In genomic region chr7:151861881-151862280, GRCh38 we compare ENCODE assay signal across 23 cellular contexts. TPM values are rescaled to one million over a fixed set of nuclear protein-coding genes. Genes with fewer than 3 reads are reported as not detected.
DNase-seq lines count a peak whose midpoint lies in the region; ATAC-seq and TF ChIP-seq lines count a peak whose summit lies in the region.
"Had no signal": no experiment of that assay in that cellular context is flagged by ENCODE, and none has a peak within 500 bp of the region (broad histone marks: within the 10 kb centered on the region; RNA-seq: fewer than 3 reads in every experiment).

No MANE protein-coding gene starts in this region.

- H3K27ac ChIP-seq in left ventricle myocardium inferior (replicated peaks) (no peak overlapping the region), neuronal stem cell (replicated peaks; ENCODE audit: low read length) (no peak overlapping the region), spleen (no peak overlapping the region)
- H3K27ac ChIP-seq: 22Rv1; BLaER1 treated with 17β-estradiol and CSF1 and Interleukin-3, amounts not matched to agents 10 nM and 100 nM; GM23248 had no signal

- no peak overlapping the region for H2BK12ac ChIP-seq in neuronal stem cell (ENCODE audit: low read length)

- H3K14ac ChIP-seq in neuronal stem cell (ENCODE audit: low read length): no peak overlapping the region

- no peak for TF ChIP-seq POLR2A in spleen (IDR thresholded peaks at IDR 0.05)

- no peak overlapping the region for H2AFZ ChIP-seq in neuronal stem cell (ENCODE audit: low read length)
- H2AFZ ChIP-seq: GM23248 had no signal

- no peak overlapping the region for H3K4me3 Mint-ChIP-seq in chondrocyte (ENCODE audit: unreplicated experiment)
- H3K4me3 Mint-ChIP-seq: CD14-positive monocyte; CD4-positive, alpha-beta T cell; CD8-positive, alpha-beta memory T cell; H9 had no signal

- H3K18ac ChIP-seq in neuronal stem cell (ENCODE audit: low read length): no peak overlapping the region

- H2BK5ac ChIP-seq in neuronal stem cell (ENCODE audit: low read length): no peak overlapping the region

- no peak overlapping the region for H3K4me2 ChIP-seq in neuronal stem cell (ENCODE audit: insufficient read depth, low read length, poor library complexity, severe bottlenecking)

- no peak for ATAC-seq in Right ventricle myocardium inferior
- ATAC-seq: GM12878, HCT116 had no signal

- intact Hi-C loops in Right ventricle myocardium inferior (cut with DNase I): no loop called here
- intact Hi-C loops in left ventricle myocardium inferior (cut with micrococcal nuclease): no loop called here
- intact Hi-C loops in spleen (cut with DNase I; ENCODE audit: low total_unique reads): no loop called here

- H3K23ac ChIP-seq in neuronal stem cell (ENCODE audit: low read depth, low read length, poor library complexity): no peak overlapping the region

- no peaks in the 10 kb centered on the region for H3K9me3 Mint-ChIP-seq in chondrocyte (ENCODE audit: low read depth)
- H3K9me3 Mint-ChIP-seq: CD14-positive monocyte; CD4-positive, alpha-beta T cell; CD8-positive, alpha-beta memory T cell; H9 had no signal

- H2BK120ac ChIP-seq in neuronal stem cell (ENCODE audit: low read depth, low read length): no peak overlapping the region

- no peak overlapping the region for H4K8ac ChIP-seq in neuronal stem cell (ENCODE audit: low read depth, low read length)

- H3K27me3 ChIP-seq in left ventricle myocardium inferior (ENCODE audit: low read depth): no peaks in the 10 kb centered on the region
- peaks cover 0 to 26% (median 0%) of the 10 kb centered on the region in 3 experiments for H3K27me3 ChIP-seq in neuronal stem cell (ENCODE audit: control insufficient read depth in 3 of 3, insufficient read depth in 3 of 3, low read depth in 1 of 3, low read length in 3 of 3)
- no peaks in the 10 kb centered on the region for H3K27me3 ChIP-seq in spleen (replicated peaks in 1 of 7)
- H3K27me3 ChIP-seq in H7 (ENCODE audit: control insufficient read depth, insufficient read depth, low read length): no peaks in the 10 kb centered on the region
- H3K27me3 ChIP-seq: BE2C; BLaER1 treated with 17β-estradiol and CSF1 and Interleukin-3, amounts not matched to agents 10 nM and 100 nM had no signal

- peak; percentile 27 for DNase-seq in Right ventricle myocardium inferior (ENCODE audit: missing footprints)
- no peak for DNase-seq in left ventricle myocardium inferior
- peak; percentile 79 for DNase-seq in chondrocyte (ENCODE audit: low spot score)
- DNase-seq in neuronal stem cell (ENCODE audit: low spot score): no peak
- peak; percentile 66 for DNase-seq in spleen
- no peak for DNase-seq in ACHN
- DNase-seq in SKM-1 treated with dmso at 0.1 percent for 144 hours (lab: John Stamatoyannopoulos, UW; ENCODE audit: unreplicated experiment): no peak
- DNase-seq in H7: no peak
- DNase-seq: AML-193; BE2C; CD4-positive, alpha-beta T cell; DMS 273 treated with DMSO at 0.1 percent for 48 hours; DMS79; EL; GDM1; GM23248; H9 had no signal

- H3K36me3 ChIP-seq in left ventricle myocardium inferior (no peaks in the 10 kb centered on the region), neuronal stem cell (replicated peaks in 1 of 2; ENCODE audit: control insufficient read depth in 2 of 2, insufficient read depth in 2 of 2, low read length in 2 of 2) (no peaks in the 10 kb centered on the region), spleen (peaks cover 0 to 16% (median 0%) of the 10 kb centered on the region in 6 donors), H7 (replicated peaks; ENCODE audit: control insufficient read depth, insufficient read depth, low read length) (no peaks in the 10 kb centered on the region)
- H3K36me3 ChIP-seq: BE2C had no signal

- TF ChIP-seq CTCF in left ventricle myocardium inferior (IDR thresholded peaks at IDR 0.05; ENCODE audit: borderline replicate concordance): no peak
- TF ChIP-seq CTCF in chondrocyte (IDR thresholded peaks at IDR 0.05): no peak
- no peak for TF ChIP-seq CTCF in spleen (IDR thresholded peaks at IDR 0.05 in 8 of 11, conservative IDR thresholded peaks at IDR 0.05 in 3 of 11)

- H3K36me3 Mint-ChIP-seq in chondrocyte (ENCODE audit: low read depth): no peaks in the 10 kb centered on the region

- in situ Hi-C loops in ACHN (cut with HindIII; ENCODE audit: low pct_ligation_motif_present, low pct_unique_long_range_greater_than_20kb, low sequenced_read_pairs): no loop called here

- no peak overlapping the region for H3K4ac ChIP-seq in neuronal stem cell (ENCODE audit: low read length)

- H4K91ac ChIP-seq in neuronal stem cell (ENCODE audit: low read depth, low read length, poor library complexity): no peak overlapping the region

- no CpG with 5 or more reads among the region's 9 CpGs for WGBS in neuronal stem cell (ENCODE audit: extremely low coverage in 2 of 2, insufficient read length in 2 of 2, insufficient replicate concordance in 1 of 2), 2 donors
- WGBS in spleen, 5 donors: 89 to 94% (median 93%) methylated on average over 9 of the region's 9 CpGs

- peak overlapping the region; percentile 40 for H2AK5ac ChIP-seq in neuronal stem cell (ENCODE audit: low read depth, low read length)

- H3K9ac ChIP-seq in neuronal stem cell (ENCODE audit: low read depth, low read length, poor library complexity): no peak overlapping the region
- H3K9ac ChIP-seq: BLaER1 treated with 17β-estradiol and CSF1 and Interleukin-3, amounts not matched to agents 10 nM and 100 nM; GM23248 had no signal

- peaks cover 16% of the 10 kb centered on the region for H3K27me3 Mint-ChIP-seq in chondrocyte (ENCODE audit: low read depth)
- H3K27me3 Mint-ChIP-seq: CD4-positive, alpha-beta T cell; CD8-positive, alpha-beta memory T cell had no signal

- no peak overlapping the region for H2BK15ac ChIP-seq in neuronal stem cell (ENCODE audit: low read length)

- H3K79me1 ChIP-seq in neuronal stem cell (ENCODE audit: low read depth, low read length): no peaks in the 10 kb centered on the region

- H3K27ac Mint-ChIP-seq in chondrocyte (ENCODE audit: unreplicated experiment): no peak overlapping the region
- H3K27ac Mint-ChIP-seq: CD4-positive, alpha-beta T cell had no signal

- no peak overlapping the region for H3K4me3 ChIP-seq in left ventricle myocardium inferior
- no peak overlapping the region for H3K4me3 ChIP-seq in neuronal stem cell (ENCODE audit: low read length in 2 of 2)
- no peak overlapping the region for H3K4me3 ChIP-seq in spleen
- H3K4me3 ChIP-seq in H7 (ENCODE audit: insufficient read depth, low read depth, low read length): no peak overlapping the region
- H3K4me3 ChIP-seq: BLaER1 treated with 17β-estradiol and CSF1 and Interleukin-3, amounts not matched to agents 10 nM and 100 nM; GM12878; GM23248 had no signal

- H3K4me1 Mint-ChIP-seq in chondrocyte (ENCODE audit: low read depth): no peaks in the 10 kb centered on the region
- H3K4me1 Mint-ChIP-seq: H9 had no signal

- H3K4me1 ChIP-seq in left ventricle myocardium inferior: peaks cover 27% of the 10 kb centered on the region
- H3K4me1 ChIP-seq in neuronal stem cell (ENCODE audit: control insufficient read depth in 2 of 2, insufficient read depth in 1 of 2, low read depth in 1 of 2, low read length in 2 of 2): no peaks in the 10 kb centered on the region
- peaks cover 0 to 23% (median 10%) of the 10 kb centered on the region in 6 donors for H3K4me1 ChIP-seq in spleen
- H3K4me1 ChIP-seq: BE2C had no signal

- H3K9me3 ChIP-seq in left ventricle myocardium inferior (replicated peaks) (no peaks in the 10 kb centered on the region), neuronal stem cell (replicated peaks in 1 of 2; ENCODE audit: control insufficient read depth in 2 of 2, insufficient read depth in 1 of 2, low read depth in 1 of 2, low read length in 2 of 2) (no peaks in the 10 kb centered on the region), spleen (no peaks in the 10 kb centered on the region)
- H3K9me3 ChIP-seq: BE2C; BLaER1 treated with 17β-estradiol and CSF1 and Interleukin-3, amounts not matched to agents 10 nM and 100 nM had no signal

RNA-seq across cellular contexts. Expression of gene PRKAG2, which starts 15.0 kb away (rescaled TPM):
- total RNA-seq in Right ventricle myocardium inferior (122 TPM), left ventricle myocardium inferior (130 TPM), chondrocyte (16.1 to 35.4 TPM (median 33.6 TPM) in 3 replicates), spleen (10 to 100 TPM; 25.6 to 50.9 (median 41.3) TPM)
- 23.4 TPM for polyA plus RNA-seq in neuronal stem cell (2013, experiment 1 of 2)
- 21.8 TPM for polyA plus RNA-seq in neuronal stem cell (2013, experiment 2 of 2)
- 10 to 100 TPM; 15.8 to 31.4 (median 18.3) TPM for polyA plus RNA-seq in spleen
- total RNA-seq in H7 (2014; rRNA removed; shearing (Covaris generic)): 5.8 and 6.0 TPM in 2 replicates

Comparison
In these comparisons a context has a peak if more than half of its experiments do, and no peak if none do; other contexts are left out.
1. DNase-seq: peak in Right ventricle myocardium inferior (single experiment), chondrocyte (single experiment) and spleen (single experiment); none in left ventricle myocardium inferior (single experiment), neuronal stem cell (single experiment), ACHN (single experiment), SKM-1 treated with dmso at 0.1 percent for 144 hours (single experiment) and H7 (single experiment).